9 cellular contexts compared by ENCODE assay signal in the genomic region with DNA sequence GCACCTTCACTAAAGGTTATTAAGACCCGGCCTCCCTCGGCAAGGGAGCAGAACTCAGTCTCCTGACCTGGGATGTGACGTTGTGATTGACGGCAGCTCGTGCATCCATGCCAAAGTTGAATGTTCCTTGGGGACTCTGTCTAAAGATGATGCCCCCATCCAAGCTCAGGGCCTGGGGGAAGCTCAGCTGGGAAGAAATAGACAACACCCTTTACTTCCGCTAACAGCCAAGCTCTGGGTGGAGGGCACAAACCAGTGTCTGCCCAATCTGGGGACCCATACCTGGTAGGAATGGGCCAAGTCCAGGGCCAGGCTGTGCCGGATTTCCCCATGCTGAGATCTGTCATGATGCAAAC.
"Had no signal": no experiment of that assay in that cellular context is flagged by ENCODE, and none has a peak within 500 bp of the region (broad histone marks: within the 10 kb centered on the region; RNA-seq: fewer than 3 reads in every experiment).

No MANE protein-coding gene starts in this region.

- H3K27ac Mint-ChIP-seq: HFFc6 had no signal

- H3K4me3 Mint-ChIP-seq: HFFc6 had no signal

- H3K4me1 ChIP-seq: HAP-1 had no signal

- FAIRE-seq: H54 had no signal

- H3K9ac ChIP-seq: KMS-11 had no signal

- H3K27ac ChIP-seq: HL-60, KMS-11 had no signal

- H3K4me3 ChIP-seq: HAP-1 had no signal

- ATAC-seq: HCT116 had no signal

- DNase-seq: GOT3, HFFc6, IMR-90, KBM-7 had no signal

- H3K4me2 ChIP-seq: KMS-11 had no signal

- H3K36me3 ChIP-seq: HAP-1 had no signal
